Comparison of ENCODE assay signal across 26 cellular contexts in genomic region chr1:42759114-42759513, GRCh38. TPM values are rescaled to one million over a fixed set of nuclear protein-coding genes. Genes with fewer than 3 reads are reported as not detected.
DNase-seq lines count a peak whose midpoint lies in the region; ATAC-seq and TF ChIP-seq lines count a peak whose summit lies in the region.
"Had no signal": no experiment of that assay in that cellular context is flagged by ENCODE, and none has a peak within 500 bp of the region (broad histone marks: within the 10 kb centered on the region; RNA-seq: fewer than 3 reads in every experiment).

No MANE protein-coding gene starts in this region.

- TF ChIP-seq CTCF in H9 (conservative IDR thresholded peaks at IDR 0.05) (peak; percentile 46; the same call in 2 of the 3 replicates), OCI-LY7 (conservative IDR thresholded peaks at IDR 0.05; ENCODE audit: low read length) (0 out of 2 replicates have a peak, but pooled peaks have one; percentile 15), choroid plexus epithelial cell (conservative IDR thresholded peaks at IDR 0.05; ENCODE audit: low read depth, low read length) (peak; percentile 25), neutrophil (IDR thresholded peaks at IDR 0.05) (no peak)

- H3K4ac ChIP-seq in H9 (ENCODE audit: low read depth, low read length), result no peak overlapping the region

- H3K79me1 ChIP-seq in H9 (ENCODE audit: insufficient read depth, low read depth, low read length, poor library complexity, severe bottlenecking), result no peaks in the 10 kb centered on the region

- no peak for ATAC-seq in HG03571 (IDR thresholded peaks at IDR 0.05; ENCODE audit: unreplicated experiment)
- ATAC-seq in HG03457 (IDR thresholded peaks at IDR 0.05; ENCODE audit: unreplicated experiment), result no peak
- ATAC-seq: activated CD4-positive, alpha-beta T cell treated with anti-CD3 and anti-CD28 coated beads for 36 hours; activated CD8-positive, alpha-beta memory T cell treated with anti-CD3 and anti-CD28 coated beads, Interleukin-2, amount 10 ng/mL, durations not matched to agents 7 days and 5 days had no signal

- no peaks in the 10 kb centered on the region for H3K23me2 ChIP-seq in H9 (ENCODE audit: insufficient read length, low read depth, low read length, poor library complexity, severe bottlenecking)

- H3K9me3 Mint-ChIP-seq in H9, result no peaks in the 10 kb centered on the region
- H3K9me3 Mint-ChIP-seq: type B pancreatic cell had no signal

- H3K56ac ChIP-seq in H9 (ENCODE audit: insufficient read length, low read depth, low read length), result no peak overlapping the region

- no peak overlapping the region for H4K5ac ChIP-seq in H9 (ENCODE audit: insufficient read length, low read depth, low read length)

- H3K14ac ChIP-seq in H9 (ENCODE audit: insufficient read depth, low read length), result no peak overlapping the region

- H2BK15ac ChIP-seq in H9 (ENCODE audit: low read depth, low read length), result no peak overlapping the region

- no peak overlapping the region for H2AK5ac ChIP-seq in H9 (ENCODE audit: insufficient read length, low read length)

- no peak overlapping the region for H3K4me3 Mint-ChIP-seq in H9
- H3K4me3 Mint-ChIP-seq: activated CD4-positive, alpha-beta T cell treated with anti-CD3 and anti-CD28 coated beads for 36 hours; activated CD8-positive, alpha-beta memory T cell treated with anti-CD3 and anti-CD28 coated beads, Interleukin-2, amount 10 ng/mL, durations not matched to agents 7 days and 5 days; type B pancreatic cell had no signal

- no CpG with 5 or more reads among the region's 9 CpGs for WGBS in H9 (ENCODE audit: extremely low coverage, insufficient read length, low lambda C conversion rate)

- no peak overlapping the region for H2BK20ac ChIP-seq in H9 (ENCODE audit: low read depth, low read length, poor library complexity, severe bottlenecking)

- intact Hi-C loops in OCI-LY7 (cut with micrococcal nuclease; ENCODE audit: unreplicated experiment), result no loop called here

- H3K27me3 Mint-ChIP-seq in H9 (ENCODE audit: low read depth), result no peaks in the 10 kb centered on the region
- H3K27me3 Mint-ChIP-seq: activated CD4-positive, alpha-beta T cell treated with anti-CD3 and anti-CD28 coated beads for 36 hours; activated CD8-positive, alpha-beta memory T cell treated with anti-CD3 and anti-CD28 coated beads, Interleukin-2, amount 10 ng/mL, durations not matched to agents 7 days and 5 days; type B pancreatic cell had no signal

- H3K4me3 ChIP-seq in OCI-LY7 (ENCODE audit: low read depth, low read length, poor library complexity, severe bottlenecking) (no peak overlapping the region), choroid plexus epithelial cell (ENCODE audit: low read depth, low read length) (no peak overlapping the region), neutrophil (ENCODE audit: low read depth in 1 of 2, low read length in 1 of 2) (no peak overlapping the region)
- H3K4me3 ChIP-seq: breast epithelium, hepatocyte had no signal

- no peak overlapping the region for H3K9ac ChIP-seq in H9 (ENCODE audit: extremely low read depth, insufficient read length, low read length)

- H3K36me3 Mint-ChIP-seq in H9 (ENCODE audit: insufficient read depth in 1 of 3, low read depth in 3 of 3), result peaks cover 29 to 66% (median 62%) of the 10 kb centered on the region in 3 experiments

- no peak overlapping the region for H2BK120ac ChIP-seq in H9 (ENCODE audit: low read depth, low read length, poor library complexity, severe bottlenecking)

- H4K91ac ChIP-seq in H9 (ENCODE audit: insufficient read length, low read depth, low read length), result no peak overlapping the region

- H3K4me1 ChIP-seq in H9 (ENCODE audit: insufficient read depth, low read length), result no peaks in the 10 kb centered on the region
- peaks cover 5% of the 10 kb centered on the region for H3K4me1 ChIP-seq in OCI-LY7 (ENCODE audit: insufficient read depth, low read length, poor library complexity, severe bottlenecking)
- peaks cover 0 to 5% of the 10 kb centered on the region in 2 experiments for H3K4me1 ChIP-seq in neutrophil (ENCODE audit: control insufficient read depth in 1 of 2, insufficient read depth in 1 of 2, low read depth in 1 of 2, low read length in 1 of 2)
- H3K4me1 ChIP-seq: BE2C, breast epithelium had no signal

- no peak overlapping the region for H3K18ac ChIP-seq in H9 (ENCODE audit: insufficient read length, low read depth, low read length)

- no peak overlapping the region for H3K23ac ChIP-seq in H9 (ENCODE audit: insufficient read length, low read depth, low read length)

- H3K27ac ChIP-seq in H9 (ENCODE audit: insufficient read length, low read depth, low read length), result no peak overlapping the region
- H3K27ac ChIP-seq in OCI-LY7 (ENCODE audit: low read depth, low read length, poor library complexity, severe bottlenecking), result no peak overlapping the region
- peak overlapping the region; percentile 7 for H3K27ac ChIP-seq in neutrophil
- H3K27ac ChIP-seq: breast epithelium, hepatocyte, RWPE1 had no signal

- H3K4me1 Mint-ChIP-seq in H9, result peaks cover 0 to 3% of the 10 kb centered on the region in 2 experiments; a peak in 3 of 4 replicates
- H3K4me1 Mint-ChIP-seq: activated CD8-positive, alpha-beta memory T cell treated with anti-CD3 and anti-CD28 coated beads, Interleukin-2, amount 10 ng/mL, durations not matched to agents 7 days and 5 days had no signal

- CTCF ChIA-PET in OCI-LY7 (lab: Charles Lee; ENCODE audit: unreplicated experiment), result interaction anchor here (1.2 kb wide), 1 partner anchor 314 kb away, joined by 3 read pairs; no protein-coding TSS in a partner anchor

- H3K4me2 ChIP-seq in H9 (ENCODE audit: insufficient read depth, insufficient read length, low read length), result no peak overlapping the region
- H3K4me2 ChIP-seq in OCI-LY7 (ENCODE audit: low read length), result no peak overlapping the region
- H3K4me2 ChIP-seq: hepatocyte had no signal

- H4K8ac ChIP-seq in H9 (replicated peaks; ENCODE audit: insufficient read length, low read depth, low read length), result no peak overlapping the region

- no peak overlapping the region for H3T11ph ChIP-seq in H9 (ENCODE audit: low read length)

- H3K36me3 ChIP-seq in OCI-LY7 (ENCODE audit: insufficient read depth, low read length), result peaks cover 69% of the 10 kb centered on the region
- H3K36me3 ChIP-seq in neutrophil, result peaks cover 40% of the 10 kb centered on the region
- H3K36me3 ChIP-seq: breast epithelium had no signal

- H3K27me3 ChIP-seq in H9 (ENCODE audit: insufficient read depth, low read length), result no peaks in the 10 kb centered on the region
- H3K27me3 ChIP-seq in neutrophil, result no peaks in the 10 kb centered on the region
- H3K27me3 ChIP-seq: BE2C, breast epithelium, hepatocyte had no signal

- H3K79me2 ChIP-seq in H9 (ENCODE audit: insufficient read depth, low read length) (no peaks in the 10 kb centered on the region), OCI-LY7 (ENCODE audit: insufficient read depth, low read depth, low read length) (no peaks in the 10 kb centered on the region)

- no peaks in the 10 kb centered on the region for H3K9me2 ChIP-seq in OCI-LY7 (ENCODE audit: insufficient read depth, low read length)

- peak; percentile 76 for DNase-seq in H9
- DNase-seq in OCI-LY7 (ENCODE audit: low spot score), result no peak
- DNase-seq in choroid plexus epithelial cell (ENCODE audit: low read depth), result no peak
- DNase-seq in activated CD4-positive, alpha-beta T cell treated with anti-CD3 and anti-CD28 coated beads, Interleukin-2, amount 50 U/mL, for 1 hour, result no peak
- DNase-seq: activated CD4-positive, alpha-beta T cell treated with anti-CD3 and anti-CD28 coated beads for 36 hours; activated CD8-positive, alpha-beta memory T cell treated with anti-CD3 and anti-CD28 coated beads, Interleukin-2, amount 10 ng/mL, durations not matched to agents 7 days and 5 days; BE2C; dermis blood vessel endothelial cell; NCI-H1417; NCI-H510A; NK-92 treated with Interleukin-12 subunit alpha and Interleukin-12 subunit beta, amount 100 ng/mL, for 24 hours; stimulated activated CD4-positive, alpha-beta T cell treated with anti-CD3 and anti-CD28 coated beads, Interleukin-12 subunit alpha, Interleukin-12 subunit beta, amount 100 ng/mL, for 4 hours; T1000 had no signal

- H3K9me3 ChIP-seq in H9 (ENCODE audit: control insufficient read depth, low read depth, low read length), result no peaks in the 10 kb centered on the region
- no peaks in the 10 kb centered on the region for H3K9me3 ChIP-seq in OCI-LY7 (ENCODE audit: low read length)
- no peaks in the 10 kb centered on the region for H3K9me3 ChIP-seq in neutrophil
- H3K9me3 ChIP-seq: BE2C, breast epithelium had no signal

- POLR2A ChIA-PET in OCI-LY7 (lab: Charles Lee), result interaction anchor here (0.8 to 1.7 kb wide), 3 partner anchors 8 to 58 kb away, joined by 3 to 9 read pairs (median 3); partner anchors contain the start of genes C1orf50, ERMAP, P3H1 and SVBP

- H4K20me1 ChIP-seq in H9 (ENCODE audit: control insufficient read depth, insufficient read depth, insufficient read length), result no peaks in the 10 kb centered on the region
- H4K20me1 ChIP-seq in OCI-LY7 (ENCODE audit: insufficient read depth, low read length), result no peaks in the 10 kb centered on the region

- H2BK12ac ChIP-seq in H9 (ENCODE audit: insufficient read length, low read depth, low read length), result no peak overlapping the region

- BruUV-seq in OCI-LY7 (replicated peaks; lab: Mats Ljungman, UMichigan), result no TSS peak

- H2AFZ ChIP-seq in H9 (ENCODE audit: low read length) (no peak overlapping the region), OCI-LY7 (ENCODE audit: low read length) (no peak overlapping the region)
- H2AFZ ChIP-seq: hepatocyte had no signal

- no peak overlapping the region for H2BK5ac ChIP-seq in H9 (ENCODE audit: insufficient read length, low read length)

- no peak overlapping the region for H3K27ac Mint-ChIP-seq in H9
- H3K27ac Mint-ChIP-seq: activated CD4-positive, alpha-beta T cell treated with anti-CD3 and anti-CD28 coated beads for 36 hours; activated CD8-positive, alpha-beta memory T cell treated with anti-CD3 and anti-CD28 coated beads, Interleukin-2, amount 10 ng/mL, durations not matched to agents 7 days and 5 days; type B pancreatic cell had no signal

RNA-seq across cellular contexts. Expression of gene P3H1, which starts 7.7 kb away (rescaled TPM):
- total RNA-seq in H9 (2021), result 43.3 and 47.1 TPM in 2 replicates
- 39.0 and 43.8 TPM in 2 replicates for total RNA-seq in OCI-LY7 (2014; rRNA removed; shearing (Covaris generic))
- total RNA-seq in OCI-LY7 (2022), result 44.1 and 45.7 TPM in 2 replicates

RNA-seq across cellular contexts. Expression of gene C1orf50, which starts 7.9 kb away (rescaled TPM):
- 6.1 and 7.7 TPM in 2 replicates for total RNA-seq in H9 (2021)
- total RNA-seq in OCI-LY7 (2014; rRNA removed; shearing (Covaris generic)), result 2.0 and 3.2 TPM in 2 replicates
- total RNA-seq in OCI-LY7 (2022), result 9.7 and 9.9 TPM in 2 replicates

RNA-seq across cellular contexts. Expression of gene CLDN19, which starts 19.1 kb away (rescaled TPM):
- 11.1 and 12.5 TPM in 2 replicates for total RNA-seq in H9 (2021)
- not detected in 2 replicates for total RNA-seq in OCI-LY7 (2014; rRNA removed; shearing (Covaris generic))
- total RNA-seq in OCI-LY7 (2022), result not detected in 2 replicates
- total RNA-seq: activated CD4-positive, alpha-beta T cell treated with anti-CD3 and anti-CD28 coated beads for 36 hours; activated CD8-positive, alpha-beta memory T cell treated with anti-CD3 and anti-CD28 coated beads, Interleukin-2, amount 10 ng/mL, durations not matched to agents 7 days and 5 days; dermis blood vessel endothelial cell; fibroblast of villous mesenchyme; HT1080; lung microvascular endothelial cell; myocyte; omental fat pad had no signal

RNA-seq across cellular contexts. Expression of gene TMEM269, which starts 25.7 kb away (rescaled TPM):
- total RNA-seq in H9 (2021) (0.17 and 0.44 TPM in 2 replicates), OCI-LY7 (2022) (0.46 and 0.81 TPM in 2 replicates)
- total RNA-seq in OCI-LY7 (2014; rRNA removed; shearing (Covaris generic)), result 0.08 and 0.16 TPM in 2 replicates
- total RNA-seq: dermis blood vessel endothelial cell, HT1080, lung microvascular endothelial cell, renal cortical epithelial cell had no signal

RNA-seq across cellular contexts. Expression of gene ERMAP, which starts 57.8 kb away (rescaled TPM):
- total RNA-seq in H9 (2021), result 4.3 and 4.5 TPM in 2 replicates
- 2.3 and 2.7 TPM in 2 replicates for total RNA-seq in OCI-LY7 (2014; rRNA removed; shearing (Covaris generic))
- 5.1 and 5.2 TPM in 2 replicates for total RNA-seq in OCI-LY7 (2022)

Comparison
In these comparisons a context has a peak if more than half of its experiments do, and no peak if none do; other contexts are left out.
1. RNA of gene CLDN19, which starts 19.1 kb away (total RNA-seq): 11.1 to 12.5 TPM in H9; not detected in OCI-LY7; every median in the first group is over 10 times any median in the second.